Comparison of ENCODE assay signal across 10 cellular contexts in genomic region chr5:154779105-154779504, GRCh38. TPM values are rescaled to one million over a fixed set of nuclear protein-coding genes. Genes with fewer than 3 reads are reported as not detected.
DNase-seq lines count a peak whose midpoint lies in the region; ATAC-seq and TF ChIP-seq lines count a peak whose summit lies in the region.
"Had no signal": no experiment of that assay in that cellular context is flagged by ENCODE, and none has a peak within 500 bp of the region (broad histone marks: within the 10 kb centered on the region; RNA-seq: fewer than 3 reads in every experiment).

No MANE protein-coding gene starts in this region.

- in situ Hi-C loops in astrocyte of the spinal cord (cut with HindIII; ENCODE audit: low sequenced_read_pairs) = no loop called here

- peaks cover 9% of the 10 kb centered on the region for H3K79me1 ChIP-seq in neuronal stem cell (ENCODE audit: low read depth, low read length)

- no peak overlapping the region for H3K14ac ChIP-seq in neuronal stem cell (ENCODE audit: low read length)

- no peak overlapping the region for H2AFZ ChIP-seq in neuronal stem cell (ENCODE audit: low read length)

- DNase-seq in BJ (ENCODE audit: low read depth) (peak; percentile 54), HT1080 (ENCODE audit: low read depth) (peak; percentile 84), astrocyte of the spinal cord (ENCODE audit: low read depth, low spot score) (peak; percentile 73), immature natural killer cell (no peak), neuronal stem cell (ENCODE audit: low spot score) (no peak), GM19240 (ENCODE audit: insufficient read length, low spot score) (no peak)
- DNase-seq: NCI-H2171 treated with DMSO at 0.1 percent for 48 hours had no signal

- H3K36me3 Mint-ChIP-seq in immature natural killer cell = no peaks in the 10 kb centered on the region

- H3K4me3 Mint-ChIP-seq in immature natural killer cell = no peak overlapping the region
- H3K4me3 Mint-ChIP-seq: neural crest cell had no signal

- peak overlapping the region in 3 of 6 donors; percentile 24 to 64 (median 39) for H3K27ac Mint-ChIP-seq in immature natural killer cell

- no peak overlapping the region for H3K18ac ChIP-seq in neuronal stem cell (ENCODE audit: low read length)

- TF ChIP-seq CTCF in BJ (IDR thresholded peaks at IDR 0.05; ENCODE audit: insufficient read depth, low read depth, low read length) (no peak), astrocyte of the spinal cord (IDR thresholded peaks at IDR 0.05; ENCODE audit: low read depth, low read length) (no peak), liver (IDR thresholded peaks at IDR 0.05; ENCODE audit: low read depth, low read length, missing input control) (no peak)

- TF ChIP-seq RAD21 in liver (IDR thresholded peaks at IDR 0.05) = no peak

- 69% methylated on average over 4 of the region's 4 CpGs for WGBS in liver
- WGBS in neuronal stem cell (ENCODE audit: extremely low coverage in 2 of 2, insufficient read length in 2 of 2, insufficient replicate concordance in 1 of 2), 2 donors = no CpG with 5 or more reads among the region's 4 CpGs

- H2AK5ac ChIP-seq in neuronal stem cell (ENCODE audit: low read depth, low read length) = no peak overlapping the region

- POLR2A ChIA-PET in BJ (lab: Charles Lee) = no interaction called here

- H2BK12ac ChIP-seq in neuronal stem cell (ENCODE audit: low read length) = no peak overlapping the region

- H4K91ac ChIP-seq in neuronal stem cell (ENCODE audit: low read depth, low read length, poor library complexity) = no peak overlapping the region

- no peak overlapping the region for H4K8ac ChIP-seq in neuronal stem cell (ENCODE audit: low read depth, low read length)

- H3K9me3 ChIP-seq in liver (ENCODE audit: control insufficient read depth in 4 of 4, low read length in 3 of 4) = no peaks in the 10 kb centered on the region
- H3K9me3 ChIP-seq in neuronal stem cell (replicated peaks in 1 of 2; ENCODE audit: control insufficient read depth in 2 of 2, insufficient read depth in 1 of 2, low read depth in 1 of 2, low read length in 2 of 2) = no peaks in the 10 kb centered on the region

- H3K4ac ChIP-seq in neuronal stem cell (ENCODE audit: low read length) = no peak overlapping the region

- peaks cover 47 to 78% of the 10 kb centered on the region in 2 donors for H3K4me1 Mint-ChIP-seq in immature natural killer cell

- H3K23ac ChIP-seq in neuronal stem cell (ENCODE audit: low read depth, low read length, poor library complexity) = no peak overlapping the region

- no peaks in the 10 kb centered on the region for H3K9me3 Mint-ChIP-seq in immature natural killer cell
- H3K9me3 Mint-ChIP-seq: neural crest cell had no signal

- H2BK5ac ChIP-seq in neuronal stem cell (ENCODE audit: low read length) = no peak overlapping the region

- H2BK15ac ChIP-seq in neuronal stem cell (ENCODE audit: low read length) = no peak overlapping the region

- no peak overlapping the region for H3K4me3 ChIP-seq in BJ (ENCODE audit: low read depth, low read length)
- no peak overlapping the region for H3K4me3 ChIP-seq in astrocyte of the spinal cord (ENCODE audit: low read depth, low read length)
- no peak overlapping the region for H3K4me3 ChIP-seq in liver (ENCODE audit: low read depth in 1 of 3, low read length in 3 of 3)
- no peak overlapping the region for H3K4me3 ChIP-seq in neuronal stem cell (ENCODE audit: low read length in 2 of 2)

- peak overlapping the region; percentile 0 to 23 for H3K27ac ChIP-seq in liver (ENCODE audit: low read depth in 1 of 2, low read length in 2 of 2)
- H3K27ac ChIP-seq in neuronal stem cell (replicated peaks; ENCODE audit: low read length) = no peak overlapping the region

- H3K4me1 ChIP-seq in liver (ENCODE audit: control insufficient read depth in 4 of 4, insufficient read depth in 4 of 4, low read length in 3 of 4) = peaks cover 12 to 36% (median 23%) of the 10 kb centered on the region in 4 donors
- H3K4me1 ChIP-seq in neuronal stem cell (ENCODE audit: control insufficient read depth in 2 of 2, insufficient read depth in 1 of 2, low read depth in 1 of 2, low read length in 2 of 2) = peaks cover 7 to 27% of the 10 kb centered on the region in 2 donors

- ATAC-seq in GM18873 (IDR thresholded peaks at IDR 0.05; ENCODE audit: low FRiP score, unreplicated experiment) = no peak

- no peaks in the 10 kb centered on the region for H3K27me3 ChIP-seq in BJ (ENCODE audit: control insufficient read depth, insufficient read depth, low read length)
- H3K27me3 ChIP-seq in liver (ENCODE audit: control insufficient read depth in 4 of 4, insufficient read depth in 4 of 4, low read length in 3 of 4) = no peaks in the 10 kb centered on the region
- H3K27me3 ChIP-seq in neuronal stem cell (ENCODE audit: control insufficient read depth in 3 of 3, insufficient read depth in 3 of 3, low read depth in 1 of 3, low read length in 3 of 3) = no peaks in the 10 kb centered on the region

- H3K9ac ChIP-seq in liver (ENCODE audit: low read depth in 1 of 2, low read length in 2 of 2) (no peak overlapping the region), neuronal stem cell (ENCODE audit: low read depth, low read length, poor library complexity) (no peak overlapping the region)

- no peak overlapping the region for H3K4me2 ChIP-seq in neuronal stem cell (ENCODE audit: insufficient read depth, low read length, poor library complexity, severe bottlenecking)

- peaks cover under 1% of the 10 kb centered on the region; the same call in 1 of the 2 replicates for H3K36me3 ChIP-seq in BJ (ENCODE audit: control insufficient read depth, insufficient read depth, low read length)
- H3K36me3 ChIP-seq in liver (ENCODE audit: control insufficient read depth in 4 of 4, insufficient read depth in 3 of 4, low read depth in 1 of 4, low read length in 3 of 4) = no peaks in the 10 kb centered on the region
- peaks cover 0 to 27% of the 10 kb centered on the region in 2 donors for H3K36me3 ChIP-seq in neuronal stem cell (replicated peaks in 1 of 2; ENCODE audit: control insufficient read depth in 2 of 2, insufficient read depth in 2 of 2, low read length in 2 of 2)

- no peak overlapping the region for H2BK120ac ChIP-seq in neuronal stem cell (ENCODE audit: low read depth, low read length)

- CTCF ChIA-PET in BJ (lab: Yijun Ruan, JAX) = no interaction called here

- no peaks in the 10 kb centered on the region for H3K27me3 Mint-ChIP-seq in immature natural killer cell (ENCODE audit: low read depth in 3 of 3)

TF ChIP-seq in liver, 16 proteins besides CTCF, POLR2A, EP300 and RAD21 (continues in another document):
- TF ChIP-seq HNF4G (IDR thresholded peaks at IDR 0.05) (peak; percentile 24), HNF4A (conservative IDR thresholded peaks at IDR 0.05) (peak; percentile 54 to 62), RXRA (IDR thresholded peaks at IDR 0.05) (peak; percentile 17 to 23), SP1 (IDR thresholded peaks at IDR 0.05) (peak; percentile 9), EGR1 (IDR thresholded peaks at IDR 0.05; ENCODE audit: low read depth in 2 of 2) (no peak), NR2F2 (IDR thresholded peaks at IDR 0.05) (no peak), FOXA1 (IDR thresholded peaks at IDR 0.05) (no peak), ATF3 (IDR thresholded peaks at IDR 0.05) (no peak), REST (IDR thresholded peaks at IDR 0.05) (no peak), GABPA (IDR thresholded peaks at IDR 0.05 in 1 of 2, conservative IDR thresholded peaks at IDR 0.05 in 1 of 2) (no peak), FOXA2 (IDR thresholded peaks at IDR 0.05) (no peak), MAX (IDR thresholded peaks at IDR 0.05) (no peak)

RNA-seq across cellular contexts. Expression of gene LARP1, which starts 23.9 kb away (rescaled TPM):
- polyA plus RNA-seq in BJ (2011; rRNA removed) (51.5 and 59.0 TPM in 2 replicates), liver (10 to 100 TPM; 26.0 to 27.5 TPM), immature natural killer cell (10 to 100 TPM in 1 of 3 donors, 1 to 10 TPM in 2; 3.9 to 18.2 (median 5.0) TPM)
- polyA minus RNA-seq in BJ (2011; rRNA and poly(A)+ RNA removed) = 69.5 and 104 TPM in 2 replicates
- 60.2 and 79.1 TPM in 2 replicates for total RNA-seq in HT1080 (2014; rRNA removed; shearing (Covaris generic))
- polyA plus RNA-seq in HT1080 (2015; cell fraction: cytosol; rRNA removed) = 71.4 and 76.4 TPM in 2 replicates
- polyA plus RNA-seq in HT1080 (2015; cell fraction: nucleus; rRNA removed) = 120 TPM in 2 replicates
- total RNA-seq in liver = 10 to 100 TPM; 37.7 to 74.1 TPM
- 96.5 TPM for polyA plus RNA-seq in neuronal stem cell (2013, experiment 1 of 2)
- 92.3 TPM for polyA plus RNA-seq in neuronal stem cell (2013, experiment 2 of 2)

Comparison
In these comparisons a context has a peak if more than half of its experiments do, and no peak if none do; other contexts are left out.
1. DNase-seq: peak in BJ (single experiment), HT1080 (single experiment) and astrocyte of the spinal cord (single experiment); none in immature natural killer cell (0 of 3), neuronal stem cell (single experiment) and GM19240 (single experiment).